Comparison of ENCODE assay signal across 28 cellular contexts in the genomic region with DNA sequence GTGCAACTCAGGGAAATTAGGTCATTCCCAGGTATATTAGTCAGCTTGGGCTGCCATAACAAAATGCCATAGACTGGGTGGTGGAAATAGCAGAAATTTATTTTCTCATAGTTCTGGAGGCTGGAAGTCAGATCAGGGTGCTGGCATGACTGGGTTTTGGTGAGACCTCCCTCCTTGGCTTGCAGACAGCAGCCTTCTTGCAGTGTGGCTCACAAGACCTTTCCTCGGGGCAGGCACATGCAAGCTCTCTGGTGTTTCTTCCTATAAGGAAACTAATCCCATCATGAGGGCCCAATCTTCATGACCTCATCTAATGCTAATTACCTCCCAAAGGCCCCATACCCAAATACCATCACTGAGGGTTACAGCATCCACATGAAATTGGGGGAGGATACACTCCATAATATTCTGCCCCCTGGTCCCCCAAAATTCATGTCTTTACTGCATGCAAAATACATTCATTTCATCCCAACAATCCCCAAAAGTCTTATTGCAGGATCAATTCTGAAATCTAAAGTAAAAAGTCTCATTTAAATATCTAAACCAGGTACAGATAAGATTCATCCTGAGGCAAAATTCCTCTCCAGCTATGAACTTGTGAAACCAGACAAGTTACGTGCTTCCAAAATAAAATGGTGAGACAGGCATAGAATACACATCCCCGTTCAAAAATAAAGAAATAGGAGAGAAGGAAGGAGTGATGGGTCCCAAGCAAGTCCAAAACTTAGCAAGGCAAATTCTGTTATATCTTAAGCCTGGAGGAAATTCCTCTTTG.
"Had no signal": no experiment of that assay in that cellular context is flagged by ENCODE, and none has a peak within 500 bp of the region (broad histone marks: within the 10 kb centered on the region; RNA-seq: fewer than 3 reads in every experiment).

No MANE protein-coding gene starts in this region.

- H3K36me3 ChIP-seq: brain microvascular endothelial cell, cardiac muscle cell had no signal

- H3K4me3 Mint-ChIP-seq: activated CD4-positive, alpha-beta memory T cell treated with anti-CD3 and anti-CD28 coated beads for 36 hours; activated CD4-positive, alpha-beta T cell treated with anti-CD3 and anti-CD28 coated beads, Interleukin-2, amount 10 ng/mL, durations not matched to agents 7 days and 5 days; activated naive CD4-positive, alpha-beta T cell treated with anti-CD3 and anti-CD28 coated beads for 36 hours; activated naive CD8-positive, alpha-beta T cell; activated T-cell treated with anti-CD3 and anti-CD28 coated beads, Interleukin-2, amount 50 U/mL, for 4 hours; T-helper 17 cell; WTC11 had no signal

- H3K27ac ChIP-seq: brain microvascular endothelial cell, cardiac muscle cell had no signal

- H3K36me3 Mint-ChIP-seq: activated CD4-positive, alpha-beta memory T cell treated with anti-CD3 and anti-CD28 coated beads for 36 hours; WTC11 had no signal

- H3K4me3 ChIP-seq: cardiac muscle cell had no signal

- H3K9me3 Mint-ChIP-seq: activated CD4-positive, alpha-beta memory T cell treated with anti-CD3 and anti-CD28 coated beads for 36 hours; activated CD4-positive, alpha-beta T cell treated with anti-CD3 and anti-CD28 coated beads, Interleukin-2, amount 10 ng/mL, durations not matched to agents 7 days and 5 days; activated naive CD4-positive, alpha-beta T cell treated with anti-CD3 and anti-CD28 coated beads for 36 hours; activated T-cell treated with anti-CD3 and anti-CD28 coated beads, Interleukin-2, amount 50 U/mL, for 4 hours; WTC11 had no signal

- H3K4me1 Mint-ChIP-seq: activated CD4-positive, alpha-beta T cell treated with anti-CD3 and anti-CD28 coated beads, Interleukin-2, amount 10 ng/mL, durations not matched to agents 7 days and 5 days; WTC11 had no signal

- DNase-seq: activated CD4-positive, alpha-beta memory T cell treated with anti-CD3 and anti-CD28 coated beads for 36 hours; activated CD4-positive, alpha-beta T cell treated with anti-CD3 and anti-CD28 coated beads, Interleukin-2, amount 10 ng/mL, durations not matched to agents 7 days and 5 days; activated CD4-positive, CD25-positive, alpha-beta regulatory T cell treated with anti-CD3 and anti-CD28 coated beads, Interleukin-2, amount 50 U/mL, for 72 hours; activated CD8-positive, alpha-beta memory T cell treated with anti-CD3 and anti-CD28 coated beads for 24 hours; activated gamma-delta T cell; activated naive CD4-positive, alpha-beta T cell treated with anti-CD3 and anti-CD28 coated beads for 36 hours; activated T-cell treated with anti-CD3 and anti-CD28 coated beads, Interleukin-2, amount 50 U/mL, for 4 hours; brain microvascular endothelial cell; cerebellar nuclear complex; Karpas-422; NCI-H1417; NCI-H1694; NCI-H2029; NCI-H2107; NCI-H2171 treated with DMSO at 0.1 percent for 48 hours; NCI-H226; NCI-H526; NCI-H774; NK-92 treated with Interleukin-12 subunit alpha and Interleukin-12 subunit beta, amount 100 ng/mL, for 24 hours; OCI-M1; RPMI8226; T-helper 17 cell; T-helper 9 cell had no signal

- H3K27ac Mint-ChIP-seq: activated CD4-positive, alpha-beta memory T cell treated with anti-CD3 and anti-CD28 coated beads for 36 hours; activated CD4-positive, alpha-beta T cell treated with anti-CD3 and anti-CD28 coated beads, Interleukin-2, amount 10 ng/mL, durations not matched to agents 7 days and 5 days; activated naive CD4-positive, alpha-beta T cell treated with anti-CD3 and anti-CD28 coated beads for 36 hours; activated naive CD8-positive, alpha-beta T cell; T-helper 17 cell; WTC11 had no signal

- ATAC-seq: activated T-cell treated with anti-CD3 and anti-CD28 coated beads, Interleukin-2, amount 50 U/mL, for 4 hours; Panc1; Right ventricle myocardium inferior; T-helper 17 cell; WTC11 had no signal
